21 cellular contexts compared by ENCODE assay signal in genomic region chr5:175494271-175495183, GRCh38. TPM values are rescaled to one million over a fixed set of nuclear protein-coding genes. Genes with fewer than 3 reads are reported as not detected.
A peak's percentile ranks its signal among the peaks of the same experiment; 100 is the strongest.
DNase-seq lines count a peak whose midpoint lies in the region; ATAC-seq, FAIRE-seq and TF ChIP-seq lines count a peak whose summit lies in the region.
"Had no signal": no experiment of that assay in that cellular context is flagged by ENCODE, and none has a peak within 500 bp of the region (broad histone marks: within the 10 kb centered on the region; RNA-seq: fewer than 3 reads in every experiment).

No MANE protein-coding gene starts in this region.

- SMC1A ChIA-PET in GM12878 (lab: Charles Lee; ENCODE audit: uncharacterized antibody, unreplicated experiment) = interaction anchor here (0.6 kb wide), 1 partner anchor 827 kb away, joined by 3 read pairs; no protein-coding TSS in a partner anchor

- no peak for TF ChIP-seq EP300 in GM12878 (IDR thresholded peaks at IDR 0.05; ENCODE audit: borderline replicate concordance in 1 of 2, control insufficient read depth in 1 of 2, low read depth in 2 of 2, low read length in 2 of 2)

- in situ Hi-C loops in GM12878 (cut with MboI) = no loop called here

- no peak overlapping the region for H3K27ac ChIP-seq in GM12878 (ENCODE audit: control insufficient read depth, insufficient read depth)
- no peak overlapping the region for H3K27ac ChIP-seq in naive thymus-derived CD4-positive, alpha-beta T cell (ENCODE audit: low read depth, low read length)
- H3K27ac ChIP-seq: cardiac muscle cell, PC-9 had no signal

- no peak overlapping the region for H2AFZ ChIP-seq in GM12878 (ENCODE audit: control insufficient read depth, low read depth, low read length)
- H2AFZ ChIP-seq: PC-9 had no signal

- TF ChIP-seq CTCF in GM12878 (IDR thresholded peaks at IDR 0.05 in 2 of 3, conservative IDR thresholded peaks at IDR 0.05 in 1 of 3; ENCODE audit: control insufficient read depth in 2 of 3, extremely low read depth in 1 of 3, insufficient read depth in 1 of 3, low read depth in 3 of 3, low read length in 3 of 3) (no peak), HFFc6 (IDR thresholded peaks at IDR 0.05) (no peak)

- no peak for TF ChIP-seq RAD21 in GM12878 (IDR thresholded peaks at IDR 0.05; ENCODE audit: insufficient read depth, low read depth, low read length)

- no peaks in the 10 kb centered on the region for H3K27me3 Mint-ChIP-seq in activated T-cell treated with anti-CD3 and anti-CD28 coated beads, Interleukin-2, amount 50 U/mL, for 24 hours
- H3K27me3 Mint-ChIP-seq in naive thymus-derived CD4-positive, alpha-beta T cell = no peaks in the 10 kb centered on the region
- H3K27me3 Mint-ChIP-seq in HFFc6 (ENCODE audit: insufficient read depth) = no peaks in the 10 kb centered on the region
- H3K27me3 Mint-ChIP-seq: memory B cell had no signal

- H3K27ac Mint-ChIP-seq in activated T-cell treated with anti-CD3 and anti-CD28 coated beads, Interleukin-2, amount 50 U/mL, for 24 hours = peak overlapping the region; percentile 88
- peak overlapping the region; percentile 11 to 84 (median 45) for H3K27ac Mint-ChIP-seq in naive thymus-derived CD4-positive, alpha-beta T cell
- no peak overlapping the region; the same call in 1 of the 2 replicates for H3K27ac Mint-ChIP-seq in HFFc6
- H3K27ac Mint-ChIP-seq: memory B cell had no signal

- H3K79me2 ChIP-seq in GM12878 (ENCODE audit: control insufficient read depth, insufficient read depth, low read length) = peaks cover 13% of the 10 kb centered on the region

- peaks cover 89% of the 10 kb centered on the region for H3K36me3 Mint-ChIP-seq in activated T-cell treated with anti-CD3 and anti-CD28 coated beads, Interleukin-2, amount 50 U/mL, for 24 hours (ENCODE audit: low read depth)
- H3K36me3 Mint-ChIP-seq in naive thymus-derived CD4-positive, alpha-beta T cell = peaks cover 14 to 49% (median 37%) of the 10 kb centered on the region in 5 donors
- H3K36me3 Mint-ChIP-seq in HFFc6 (ENCODE audit: low read depth) = peaks cover 45% of the 10 kb centered on the region

- no peak overlapping the region for H3K9ac ChIP-seq in GM12878 (ENCODE audit: control insufficient read depth, insufficient read depth, low read length)

- no peak overlapping the region for H3K4me2 ChIP-seq in GM12878 (ENCODE audit: control insufficient read depth, insufficient read depth)
- H3K4me2 ChIP-seq: PC-9 had no signal

- no peaks in the 10 kb centered on the region for H3K9me3 Mint-ChIP-seq in activated T-cell treated with anti-CD3 and anti-CD28 coated beads, Interleukin-2, amount 50 U/mL, for 24 hours
- H3K9me3 Mint-ChIP-seq in naive thymus-derived CD4-positive, alpha-beta T cell = peaks cover 0 to 1% (median 0%) of the 10 kb centered on the region in 11 donors
- no peaks in the 10 kb centered on the region for H3K9me3 Mint-ChIP-seq in HFFc6
- H3K9me3 Mint-ChIP-seq: memory B cell, neural crest cell had no signal

- no peaks in the 10 kb centered on the region for H3K4me1 ChIP-seq in GM12878 (ENCODE audit: control insufficient read depth, insufficient read depth, low read length)
- peaks cover 2 to 4% of the 10 kb centered on the region in 2 donors for H3K4me1 ChIP-seq in naive thymus-derived CD4-positive, alpha-beta T cell (ENCODE audit: control insufficient read depth in 2 of 2, insufficient read depth in 2 of 2, low read length in 2 of 2)

- 93% methylated on average over 16 of the region's 17 CpGs for WGBS in GM12878 (ENCODE audit: insufficient coverage, insufficient replicate concordance, low lambda C conversion rate, missing lambda C conversion rate)

- BruUV-seq in GM12878 (replicated peaks; lab: Mats Ljungman, UMichigan) = TSS peak; percentile 42

- TF ChIP-seq POLR2A in GM12878 (IDR thresholded peaks at IDR 0.05; ENCODE audit: low read depth, low read length) = no peak

- H3K4me1 Mint-ChIP-seq in activated T-cell treated with anti-CD3 and anti-CD28 coated beads, Interleukin-2, amount 50 U/mL, for 24 hours (ENCODE audit: low read depth) = peaks cover 61% of the 10 kb centered on the region
- H3K4me1 Mint-ChIP-seq in naive thymus-derived CD4-positive, alpha-beta T cell = peaks cover 23 to 57% (median 47%) of the 10 kb centered on the region in 7 donors
- H3K4me1 Mint-ChIP-seq in HFFc6 (ENCODE audit: low read depth) = peaks cover 14% of the 10 kb centered on the region; the same call in 1 of the 2 replicates
- H3K4me1 Mint-ChIP-seq: neural crest cell had no signal

- POLR2A ChIA-PET in GM12878 (lab: Charles Lee) = interaction anchor here (1.0 kb wide), 1 partner anchor 14 kb away, joined by 3 read pairs; no protein-coding TSS in a partner anchor
- POLR2A ChIA-PET in naive thymus-derived CD4-positive, alpha-beta T cell (lab: Charles Lee) = no interaction called here

- ATAC-seq in GM12878 (no peak), HG02763 (IDR thresholded peaks at IDR 0.05; ENCODE audit: unreplicated experiment) (no peak), HG02884 (IDR thresholded peaks at IDR 0.05; ENCODE audit: unreplicated experiment) (no peak)
- ATAC-seq in naive thymus-derived CD4-positive, alpha-beta T cell = no peak

- RAD21 ChIA-PET in GM12878 (lab: Charles Lee; ENCODE audit: unreplicated experiment) = no interaction called here

- FAIRE-seq in GM12878 (lab: Jason Lieb, UNC) = no peak
- FAIRE-seq: frontal cortex had no signal

- H3K4me3 Mint-ChIP-seq in activated T-cell treated with anti-CD3 and anti-CD28 coated beads, Interleukin-2, amount 50 U/mL, for 24 hours = no peak overlapping the region
- no peak overlapping the region for H3K4me3 Mint-ChIP-seq in naive thymus-derived CD4-positive, alpha-beta T cell
- no peak overlapping the region for H3K4me3 Mint-ChIP-seq in HFFc6
- H3K4me3 Mint-ChIP-seq: memory B cell, neural crest cell had no signal

- intact Hi-C loops in GM12878 (cut with micrococcal nuclease; ENCODE audit: unreplicated experiment) = no loop called here
- intact Hi-C loops in naive thymus-derived CD4-positive, alpha-beta T cell (cut with micrococcal nuclease) = no loop called here

- H3K9me3 ChIP-seq in GM12878 (replicated peaks; ENCODE audit: control insufficient read depth, insufficient read depth, low read length) = no peaks in the 10 kb centered on the region
- H3K9me3 ChIP-seq in naive thymus-derived CD4-positive, alpha-beta T cell (ENCODE audit: control insufficient read depth in 2 of 3, low read length in 3 of 3) = no peaks in the 10 kb centered on the region
- H3K9me3 ChIP-seq: transverse colon had no signal

- CTCF ChIA-PET in GM12878 (lab: Yijun Ruan, JAX) = interaction anchor here (1.1 kb wide), 1 partner anchor 38 kb away, joined by 3 read pairs; no protein-coding TSS in a partner anchor
- CTCF ChIA-PET in naive thymus-derived CD4-positive, alpha-beta T cell (lab: Charles Lee) = interaction anchor here (0.6 kb wide), 1 partner anchor 543 kb away, joined by 3 read pairs; no protein-coding TSS in a partner anchor

- no peak overlapping the region for H3K4me3 ChIP-seq in GM12878
- no peak overlapping the region for H3K4me3 ChIP-seq in naive thymus-derived CD4-positive, alpha-beta T cell (ENCODE audit: low read length)
- H3K4me3 ChIP-seq: cardiac muscle cell, PC-9, transverse colon had no signal

- peaks cover 2% of the 10 kb centered on the region; the same call in 1 of the 2 replicates for H4K20me1 ChIP-seq in GM12878 (ENCODE audit: control insufficient read depth, insufficient read depth)

- DNase-seq in activated T-cell treated with anti-CD3 and anti-CD28 coated beads, Interleukin-2, amount 50 U/mL, for 24 hours = no peak
- no peak for DNase-seq in activated T-cell treated with anti-CD3 and anti-CD28 coated beads, Interleukin-2, amount 50 U/mL, for 1 hour
- peak; percentile 78 for DNase-seq in M059J (ENCODE audit: low read depth)
- no peak for DNase-seq in GM12878 (ENCODE audit: low read depth, low spot score)
- no peak for DNase-seq in naive thymus-derived CD4-positive, alpha-beta T cell
- no peak for DNase-seq in HFFc6
- DNase-seq: activated CD4-positive, CD25-positive, alpha-beta regulatory T cell; Calu3; effector CD4-positive, alpha-beta T cell; GF-D8; NCI-H187 treated with DMSO at 0.1 percent for 48 hours; NCI-H526; PC-9; SW 1271; transverse colon had no signal

- H3K36me3 ChIP-seq in GM12878 (ENCODE audit: control insufficient read depth in 2 of 2, insufficient read depth in 2 of 2, low read length in 1 of 2) = peaks cover 6 to 28% of the 10 kb centered on the region in 2 experiments
- peaks cover 18 to 71% (median 28%) of the 10 kb centered on the region in 3 experiments for H3K36me3 ChIP-seq in naive thymus-derived CD4-positive, alpha-beta T cell (ENCODE audit: control insufficient read depth in 2 of 3, insufficient read depth in 3 of 3, low read length in 3 of 3)

- H3K27me3 ChIP-seq in GM12878 (replicated peaks in 1 of 2; ENCODE audit: control insufficient read depth in 2 of 2, insufficient read depth in 2 of 2, low read length in 1 of 2) = no peaks in the 10 kb centered on the region
- no peaks in the 10 kb centered on the region for H3K27me3 ChIP-seq in naive thymus-derived CD4-positive, alpha-beta T cell (ENCODE audit: control insufficient read depth in 2 of 2, insufficient read depth in 2 of 2, low read length in 2 of 2)
- H3K27me3 ChIP-seq: cardiac muscle cell, transverse colon had no signal

RNA-seq across cellular contexts. Expression of gene SFXN1, which starts 16.2 kb away (rescaled TPM):
- total RNA-seq in M059J (2014; rRNA removed; shearing (Covaris generic)) = 156 and 162 TPM in 2 replicates
- total RNA-seq in GM12878 (2013; cell fraction: nucleolus; rRNA removed) = 176 and 190 TPM in 2 replicates
- total RNA-seq in GM12878 (2014; rRNA removed) = 96.8 and 97.4 TPM in 2 replicates
- total RNA-seq in GM12878 (2014; rRNA removed; fragmentation: Illumina TruSeq; extraction: Trizol) = 92.5 and 99.0 TPM in 2 replicates
- 106 and 108 TPM in 2 replicates for total RNA-seq in GM12878 (2021)
- polyA plus RNA-seq in GM12878 (2011; ENCODE audit: low read depth) = 149 TPM
- polyA plus RNA-seq in GM12878 (2011; rRNA removed) = 173 and 248 TPM in 2 replicates
- 205 and 218 TPM in 2 replicates for polyA plus RNA-seq in GM12878 (2011; cell fraction: cytosol; rRNA removed)
- 125 and 150 TPM in 2 replicates for polyA plus RNA-seq in GM12878 (2011; cell fraction: nucleus; rRNA removed)
- 72.2 and 85.3 TPM in 2 replicates for polyA plus RNA-seq in GM12878 (2012)
- polyA plus RNA-seq in GM12878 (2014; fragmentation: Illumina TruSeq; extraction: Trizol) = 101 and 126 TPM in 2 replicates
- 10 to 100 TPM; 18.0 to 24.6 TPM for polyA plus RNA-seq in GM12878 (2014; fragmentation: Nextera tagmentation; extraction: Ambion mirVana)
- polyA plus RNA-seq in GM12878 (2014; rRNA removed) = 84.5 and 89.2 TPM in 2 replicates
- 100 to 1,000 TPM; 110 TPM for polyA plus RNA-seq in GM12878 (2016; fragmentation: Nextera tagmentation; extraction: Ambion mirVana)
- polyA minus RNA-seq in GM12878 (2011; rRNA and poly(A)+ RNA removed) = 299 and 428 TPM in 2 replicates
- 56.5 and 83.2 TPM in 2 replicates for polyA minus RNA-seq in GM12878 (2011; cell fraction: cytosol; rRNA and poly(A)+ RNA removed)
- polyA minus RNA-seq in GM12878 (2011; cell fraction: nucleus; rRNA and poly(A)+ RNA removed) = 56.8 and 86.4 TPM in 2 replicates
- total RNA-seq in naive thymus-derived CD4-positive, alpha-beta T cell = 100 to 1,000 TPM in 1 of 5 experiments, 10 to 100 TPM in 4; 58.7 to 177 (median 88.9) TPM
- 10 to 100 TPM; 40.2 to 64.0 TPM for polyA plus RNA-seq in naive thymus-derived CD4-positive, alpha-beta T cell
- total RNA-seq in HFFc6 (2021; fragmentation: NEBNext Ultra II Directional; extraction: Animal tissue kit (Norgen Biotek cat#: 25700)) = 10 to 100 TPM; 60.8 to 83.0 (median 74.6) TPM

RNA-seq across cellular contexts. Expression of gene DRD1, which starts 50.5 kb away (rescaled TPM):
- 0.12 and 0.57 TPM in 2 replicates for total RNA-seq in M059J (2014; rRNA removed; shearing (Covaris generic))
- not detected in 2 replicates for total RNA-seq in GM12878 (2013; cell fraction: nucleolus; rRNA removed)
- total RNA-seq in GM12878 (2014; rRNA removed) (not detected in 2 replicates), GM12878 (2014; rRNA removed; fragmentation: Illumina TruSeq; extraction: Trizol) (not detected in 2 replicates), GM12878 (2021) (not detected in 2 replicates)
- not detected for polyA plus RNA-seq in GM12878 (2011; ENCODE audit: low read depth)
- polyA plus RNA-seq in GM12878 (2011; rRNA removed) (not detected in 2 replicates), GM12878 (2014; fragmentation: Illumina TruSeq; extraction: Trizol) (not detected in 2 replicates), GM12878 (2014; fragmentation: Nextera tagmentation; extraction: Ambion mirVana) (not detected), GM12878 (2014; rRNA removed) (not detected in 2 replicates), GM12878 (2016; fragmentation: Nextera tagmentation; extraction: Ambion mirVana) (not detected)
- polyA plus RNA-seq in GM12878 (2011; cell fraction: cytosol; rRNA removed) = not detected in 2 replicates
- polyA plus RNA-seq in GM12878 (2011; cell fraction: nucleus; rRNA removed) = not detected in 2 replicates
- not detected in 2 replicates for polyA plus RNA-seq in GM12878 (2012)
- not detected in 2 replicates for polyA minus RNA-seq in GM12878 (2011; rRNA and poly(A)+ RNA removed)
- polyA minus RNA-seq in GM12878 (2011; cell fraction: cytosol; rRNA and poly(A)+ RNA removed) = not detected in 2 replicates
- polyA minus RNA-seq in GM12878 (2011; cell fraction: nucleus; rRNA and poly(A)+ RNA removed) = not detected in 2 replicates
- not detected for total RNA-seq in naive thymus-derived CD4-positive, alpha-beta T cell
- not detected for polyA plus RNA-seq in naive thymus-derived CD4-positive, alpha-beta T cell
- not detected for total RNA-seq in HFFc6 (2021; fragmentation: NEBNext Ultra II Directional; extraction: Animal tissue kit (Norgen Biotek cat#: 25700))
- total RNA-seq: Calu3, neural crest cell, PC-9 had no signal
